ENCODE assay signal across 1 cellular context in the genomic region with DNA sequence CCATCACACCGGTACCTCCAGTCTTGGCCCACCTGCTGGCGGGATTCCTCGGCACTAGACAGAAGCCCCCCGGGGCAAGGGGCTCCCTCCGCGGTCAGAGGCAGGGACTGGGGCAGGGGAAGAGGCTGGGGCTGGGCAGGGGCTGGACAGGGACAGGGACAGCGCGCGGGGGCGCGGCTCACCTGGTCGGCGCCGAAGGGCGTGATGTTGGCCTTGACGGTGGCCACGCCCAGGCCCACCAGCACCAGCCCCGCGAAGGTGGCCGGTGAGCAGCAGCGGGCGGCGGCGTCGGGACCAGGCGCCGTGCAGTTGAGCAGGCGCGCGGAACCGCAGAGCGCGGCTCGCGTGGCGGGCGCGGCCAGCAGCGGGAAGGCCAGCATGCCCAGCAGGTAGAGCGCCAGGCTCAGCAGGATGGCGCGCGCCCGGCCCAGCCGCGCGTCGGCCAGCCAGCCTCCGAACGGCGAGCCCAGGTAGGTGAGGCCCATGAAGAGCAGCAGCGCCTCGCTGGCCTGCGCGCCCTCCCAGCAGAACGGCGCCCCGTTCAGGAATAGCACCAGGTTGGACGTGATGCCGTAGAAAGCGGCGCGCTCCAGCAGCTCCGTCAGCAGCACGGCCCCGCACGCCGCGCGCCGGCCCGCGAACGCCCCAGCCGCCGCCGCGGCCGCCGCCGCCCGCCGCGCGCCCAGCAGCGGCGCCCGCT.
TF ChIP-seq lines count a peak whose summit lies in the region.

No MANE protein-coding gene starts in this region.

TF ChIP-seq in HepG2, 621 proteins besides CTCF, POLR2A, EP300 and RAD21 (continued from another document and continues in another):
- TF ChIP-seq, protein P1, sequence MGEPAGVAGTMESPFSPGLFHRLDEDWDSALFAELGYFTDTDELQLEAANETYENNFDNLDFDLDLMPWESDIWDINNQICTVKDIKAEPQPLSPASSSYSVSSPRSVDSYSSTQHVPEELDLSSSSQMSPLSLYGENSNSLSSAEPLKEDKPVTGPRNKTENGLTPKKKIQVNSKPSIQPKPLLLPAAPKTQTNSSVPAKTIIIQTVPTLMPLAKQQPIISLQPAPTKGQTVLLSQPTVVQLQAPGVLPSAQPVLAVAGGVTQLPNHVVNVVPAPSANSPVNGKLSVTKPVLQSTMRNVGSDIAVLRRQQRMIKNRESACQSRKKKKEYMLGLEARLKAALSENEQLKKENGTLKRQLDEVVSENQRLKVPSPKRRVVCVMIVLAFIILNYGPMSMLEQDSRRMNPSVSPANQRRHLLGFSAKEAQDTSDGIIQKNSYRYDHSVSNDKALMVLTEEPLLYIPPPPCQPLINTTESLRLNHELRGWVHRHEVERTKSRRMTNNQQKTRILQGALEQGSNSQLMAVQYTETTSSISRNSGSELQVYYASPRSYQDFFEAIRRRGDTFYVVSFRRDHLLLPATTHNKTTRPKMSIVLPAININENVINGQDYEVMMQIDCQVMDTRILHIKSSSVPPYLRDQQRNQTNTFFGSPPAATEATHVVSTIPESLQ (CRISPR knock-in tag; conservative IDR thresholded peaks at IDR 0.05) = no peak
- TF ChIP-seq, protein P2, sequence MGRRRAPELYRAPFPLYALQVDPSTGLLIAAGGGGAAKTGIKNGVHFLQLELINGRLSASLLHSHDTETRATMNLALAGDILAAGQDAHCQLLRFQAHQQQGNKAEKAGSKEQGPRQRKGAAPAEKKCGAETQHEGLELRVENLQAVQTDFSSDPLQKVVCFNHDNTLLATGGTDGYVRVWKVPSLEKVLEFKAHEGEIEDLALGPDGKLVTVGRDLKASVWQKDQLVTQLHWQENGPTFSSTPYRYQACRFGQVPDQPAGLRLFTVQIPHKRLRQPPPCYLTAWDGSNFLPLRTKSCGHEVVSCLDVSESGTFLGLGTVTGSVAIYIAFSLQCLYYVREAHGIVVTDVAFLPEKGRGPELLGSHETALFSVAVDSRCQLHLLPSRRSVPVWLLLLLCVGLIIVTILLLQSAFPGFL (CRISPR knock-in tag; IDR thresholded peaks at IDR 0.05) = no peak
- no peak for TF ChIP-seq ZFP36 (IDR thresholded peaks at IDR 0.05; ENCODE audit: borderline replicate concordance, low read depth, low read length, partially characterized antibody)
- TF ChIP-seq NFKB2 (CRISPR knock-in tag; IDR thresholded peaks at IDR 0.05; ENCODE audit: borderline replicate concordance) = peak; percentile 11; the same call in 1 of the 2 replicates
- no peak for TF ChIP-seq AHR (CRISPR knock-in tag; IDR thresholded peaks at IDR 0.05)
- no peak for TF ChIP-seq MAFK (conservative IDR thresholded peaks at IDR 0.05 in 1 of 2, IDR thresholded peaks at IDR 0.05 in 1 of 2; ENCODE audit: low read length in 2 of 2)
- 0 out of 2 replicates have a peak, but pooled peaks have one; percentile 26 for TF ChIP-seq KMT2A (CRISPR knock-in tag; IDR thresholded peaks at IDR 0.05)
- no peak for TF ChIP-seq ZNF205 (CRISPR knock-in tag; IDR thresholded peaks at IDR 0.05)
- TF ChIP-seq ZNF883 (CRISPR knock-in tag; IDR thresholded peaks at IDR 0.05; ENCODE audit: not compliant biosample characterization) = no peak
- no peak for TF ChIP-seq ZNF720 (CRISPR knock-in tag; IDR thresholded peaks at IDR 0.05)
- TF ChIP-seq, protein P3, sequence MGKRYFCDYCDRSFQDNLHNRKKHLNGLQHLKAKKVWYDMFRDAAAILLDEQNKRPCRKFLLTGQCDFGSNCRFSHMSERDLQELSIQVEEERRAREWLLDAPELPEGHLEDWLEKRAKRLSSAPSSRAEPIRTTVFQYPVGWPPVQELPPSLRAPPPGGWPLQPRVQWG (CRISPR knock-in tag; IDR thresholded peaks at IDR 0.05; ENCODE audit: borderline replicate concordance, low read depth) = no peak
- no peak for TF ChIP-seq ZNF207 (IDR thresholded peaks at IDR 0.05; ENCODE audit: borderline replicate concordance)
- no peak for TF ChIP-seq ZBTB8A (CRISPR knock-in tag; IDR thresholded peaks at IDR 0.05; ENCODE audit: borderline replicate concordance, low read depth)
- no peak for TF ChIP-seq ZNF839 (CRISPR knock-in tag; IDR thresholded peaks at IDR 0.05; ENCODE audit: borderline replicate concordance)
- TF ChIP-seq, protein P4, sequence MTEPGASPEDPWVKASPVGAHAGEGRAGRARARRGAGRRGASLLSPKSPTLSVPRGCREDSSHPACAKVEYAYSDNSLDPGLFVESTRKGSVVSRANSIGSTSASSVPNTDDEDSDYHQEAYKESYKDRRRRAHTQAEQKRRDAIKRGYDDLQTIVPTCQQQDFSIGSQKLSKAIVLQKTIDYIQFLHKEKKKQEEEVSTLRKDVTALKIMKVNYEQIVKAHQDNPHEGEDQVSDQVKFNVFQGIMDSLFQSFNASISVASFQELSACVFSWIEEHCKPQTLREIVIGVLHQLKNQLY (CRISPR knock-in tag; IDR thresholded peaks at IDR 0.05) = no peak
- TF ChIP-seq, protein P5, sequence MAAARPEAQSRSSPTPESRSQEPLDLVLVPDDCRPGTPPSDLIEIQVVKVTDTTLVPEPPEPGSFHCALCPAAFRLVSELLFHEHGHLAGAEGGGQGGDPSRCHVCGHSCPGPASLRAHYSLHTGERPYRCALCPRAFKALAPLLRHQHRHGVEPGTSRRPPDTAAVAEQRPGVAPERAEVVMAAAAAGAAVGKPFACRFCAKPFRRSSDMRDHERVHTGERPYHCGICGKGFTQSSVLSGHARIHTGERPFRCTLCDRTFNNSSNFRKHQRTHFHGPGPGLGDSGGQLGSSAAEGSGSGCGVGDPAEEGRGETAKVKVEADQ (CRISPR knock-in tag; IDR thresholded peaks at IDR 0.05; ENCODE audit: borderline replicate concordance) = no peak
- TF ChIP-seq, protein P6, sequence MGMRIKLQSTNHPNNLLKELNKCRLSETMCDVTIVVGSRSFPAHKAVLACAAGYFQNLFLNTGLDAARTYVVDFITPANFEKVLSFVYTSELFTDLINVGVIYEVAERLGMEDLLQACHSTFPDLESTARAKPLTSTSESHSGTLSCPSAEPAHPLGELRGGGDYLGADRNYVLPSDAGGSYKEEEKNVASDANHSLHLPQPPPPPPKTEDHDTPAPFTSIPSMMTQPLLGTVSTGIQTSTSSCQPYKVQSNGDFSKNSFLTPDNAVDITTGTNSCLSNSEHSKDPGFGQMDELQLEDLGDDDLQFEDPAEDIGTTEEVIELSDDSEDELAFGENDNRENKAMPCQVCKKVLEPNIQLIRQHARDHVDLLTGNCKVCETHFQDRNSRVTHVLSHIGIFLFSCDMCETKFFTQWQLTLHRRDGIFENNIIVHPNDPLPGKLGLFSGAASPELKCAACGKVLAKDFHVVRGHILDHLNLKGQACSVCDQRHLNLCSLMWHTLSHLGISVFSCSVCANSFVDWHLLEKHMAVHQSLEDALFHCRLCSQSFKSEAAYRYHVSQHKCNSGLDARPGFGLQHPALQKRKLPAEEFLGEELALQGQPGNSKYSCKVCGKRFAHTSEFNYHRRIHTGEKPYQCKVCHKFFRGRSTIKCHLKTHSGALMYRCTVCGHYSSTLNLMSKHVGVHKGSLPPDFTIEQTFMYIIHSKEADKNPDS (CRISPR knock-in tag; IDR thresholded peaks at IDR 0.05) = no peak
- peak; percentile 82 for TF ChIP-seq HNRNPLL (IDR thresholded peaks at IDR 0.05; ENCODE audit: low read depth, low read length, poor library complexity, severe bottlenecking)
- TF ChIP-seq, protein P7, sequence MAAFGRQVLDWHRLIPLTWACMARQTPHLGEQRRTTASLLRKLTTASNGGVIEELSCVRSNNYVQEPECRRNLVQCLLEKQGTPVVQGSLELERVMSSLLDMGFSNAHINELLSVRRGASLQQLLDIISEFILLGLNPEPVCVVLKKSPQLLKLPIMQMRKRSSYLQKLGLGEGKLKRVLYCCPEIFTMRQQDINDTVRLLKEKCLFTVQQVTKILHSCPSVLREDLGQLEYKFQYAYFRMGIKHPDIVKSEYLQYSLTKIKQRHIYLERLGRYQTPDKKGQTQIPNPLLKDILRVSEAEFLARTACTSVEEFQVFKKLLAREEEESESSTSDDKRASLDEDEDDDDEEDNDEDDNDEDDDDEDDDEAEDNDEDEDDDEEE (CRISPR knock-in tag; IDR thresholded peaks at IDR 0.05) = no peak
- no peak for TF ChIP-seq CHD2 (IDR thresholded peaks at IDR 0.05; ENCODE audit: low read depth, low read length)
- TF ChIP-seq, protein P8, sequence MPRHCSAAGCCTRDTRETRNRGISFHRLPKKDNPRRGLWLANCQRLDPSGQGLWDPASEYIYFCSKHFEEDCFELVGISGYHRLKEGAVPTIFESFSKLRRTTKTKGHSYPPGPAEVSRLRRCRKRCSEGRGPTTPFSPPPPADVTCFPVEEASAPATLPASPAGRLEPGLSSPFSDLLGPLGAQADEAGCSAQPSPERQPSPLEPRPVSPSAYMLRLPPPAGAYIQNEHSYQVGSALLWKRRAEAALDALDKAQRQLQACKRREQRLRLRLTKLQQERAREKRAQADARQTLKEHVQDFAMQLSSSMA (CRISPR knock-in tag; IDR thresholded peaks at IDR 0.05) = no peak
- TF ChIP-seq, protein P9, sequence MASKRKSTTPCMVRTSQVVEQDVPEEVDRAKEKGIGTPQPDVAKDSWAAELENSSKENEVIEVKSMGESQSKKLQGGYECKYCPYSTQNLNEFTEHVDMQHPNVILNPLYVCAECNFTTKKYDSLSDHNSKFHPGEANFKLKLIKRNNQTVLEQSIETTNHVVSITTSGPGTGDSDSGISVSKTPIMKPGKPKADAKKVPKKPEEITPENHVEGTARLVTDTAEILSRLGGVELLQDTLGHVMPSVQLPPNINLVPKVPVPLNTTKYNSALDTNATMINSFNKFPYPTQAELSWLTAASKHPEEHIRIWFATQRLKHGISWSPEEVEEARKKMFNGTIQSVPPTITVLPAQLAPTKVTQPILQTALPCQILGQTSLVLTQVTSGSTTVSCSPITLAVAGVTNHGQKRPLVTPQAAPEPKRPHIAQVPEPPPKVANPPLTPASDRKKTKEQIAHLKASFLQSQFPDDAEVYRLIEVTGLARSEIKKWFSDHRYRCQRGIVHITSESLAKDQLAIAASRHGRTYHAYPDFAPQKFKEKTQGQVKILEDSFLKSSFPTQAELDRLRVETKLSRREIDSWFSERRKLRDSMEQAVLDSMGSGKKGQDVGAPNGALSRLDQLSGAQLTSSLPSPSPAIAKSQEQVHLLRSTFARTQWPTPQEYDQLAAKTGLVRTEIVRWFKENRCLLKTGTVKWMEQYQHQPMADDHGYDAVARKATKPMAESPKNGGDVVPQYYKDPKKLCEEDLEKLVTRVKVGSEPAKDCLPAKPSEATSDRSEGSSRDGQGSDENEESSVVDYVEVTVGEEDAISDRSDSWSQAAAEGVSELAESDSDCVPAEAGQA (IDR thresholded peaks at IDR 0.05; ENCODE audit: low read depth) = no peak
- TF ChIP-seq, protein P9 (CRISPR knock-in tag; IDR thresholded peaks at IDR 0.05; ENCODE audit: borderline replicate concordance) = no peak
- no peak for TF ChIP-seq ZNF234 (CRISPR knock-in tag; conservative IDR thresholded peaks at IDR 0.05)
- TF ChIP-seq NFE2L1 (CRISPR knock-in tag; IDR thresholded peaks at IDR 0.05; ENCODE audit: borderline replicate concordance) = no peak
- TF ChIP-seq, protein P10, sequence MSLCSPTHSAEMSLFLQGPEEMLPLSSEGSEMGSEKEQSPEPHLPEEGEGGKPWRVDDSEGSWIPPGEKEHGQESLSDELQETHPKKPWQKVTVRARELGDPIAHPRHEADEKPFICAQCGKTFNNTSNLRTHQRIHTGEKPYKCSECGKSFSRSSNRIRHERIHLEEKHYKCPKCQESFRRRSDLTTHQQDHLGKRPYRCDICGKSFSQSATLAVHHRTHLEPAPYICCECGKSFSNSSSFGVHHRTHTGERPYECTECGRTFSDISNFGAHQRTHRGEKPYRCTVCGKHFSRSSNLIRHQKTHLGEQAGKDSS (CRISPR knock-in tag; IDR thresholded peaks at IDR 0.05; ENCODE audit: borderline replicate concordance, low read depth) = 0 out of 2 replicates have a peak, but pooled peaks have one; percentile 1
- no peak for TF ChIP-seq MBNL3 (CRISPR knock-in tag; conservative IDR thresholded peaks at IDR 0.05)
- no peak for TF ChIP-seq ZNF430 (CRISPR knock-in tag; IDR thresholded peaks at IDR 0.05)
- no peak for TF ChIP-seq CHD4 (IDR thresholded peaks at IDR 0.05; ENCODE audit: borderline replicate concordance, low read length)
- no peak for TF ChIP-seq ZNF331 (CRISPR knock-in tag; IDR thresholded peaks at IDR 0.05)
- TF ChIP-seq ZNF747 (CRISPR knock-in tag; IDR thresholded peaks at IDR 0.05; ENCODE audit: borderline replicate concordance) = no peak
- no peak for TF ChIP-seq KAT8 (CRISPR knock-in tag; IDR thresholded peaks at IDR 0.05)
- TF ChIP-seq ZNF225 (CRISPR knock-in tag; IDR thresholded peaks at IDR 0.05) = peak; percentile 12; the same call in 1 of the 2 replicates
- TF ChIP-seq, protein P11, sequence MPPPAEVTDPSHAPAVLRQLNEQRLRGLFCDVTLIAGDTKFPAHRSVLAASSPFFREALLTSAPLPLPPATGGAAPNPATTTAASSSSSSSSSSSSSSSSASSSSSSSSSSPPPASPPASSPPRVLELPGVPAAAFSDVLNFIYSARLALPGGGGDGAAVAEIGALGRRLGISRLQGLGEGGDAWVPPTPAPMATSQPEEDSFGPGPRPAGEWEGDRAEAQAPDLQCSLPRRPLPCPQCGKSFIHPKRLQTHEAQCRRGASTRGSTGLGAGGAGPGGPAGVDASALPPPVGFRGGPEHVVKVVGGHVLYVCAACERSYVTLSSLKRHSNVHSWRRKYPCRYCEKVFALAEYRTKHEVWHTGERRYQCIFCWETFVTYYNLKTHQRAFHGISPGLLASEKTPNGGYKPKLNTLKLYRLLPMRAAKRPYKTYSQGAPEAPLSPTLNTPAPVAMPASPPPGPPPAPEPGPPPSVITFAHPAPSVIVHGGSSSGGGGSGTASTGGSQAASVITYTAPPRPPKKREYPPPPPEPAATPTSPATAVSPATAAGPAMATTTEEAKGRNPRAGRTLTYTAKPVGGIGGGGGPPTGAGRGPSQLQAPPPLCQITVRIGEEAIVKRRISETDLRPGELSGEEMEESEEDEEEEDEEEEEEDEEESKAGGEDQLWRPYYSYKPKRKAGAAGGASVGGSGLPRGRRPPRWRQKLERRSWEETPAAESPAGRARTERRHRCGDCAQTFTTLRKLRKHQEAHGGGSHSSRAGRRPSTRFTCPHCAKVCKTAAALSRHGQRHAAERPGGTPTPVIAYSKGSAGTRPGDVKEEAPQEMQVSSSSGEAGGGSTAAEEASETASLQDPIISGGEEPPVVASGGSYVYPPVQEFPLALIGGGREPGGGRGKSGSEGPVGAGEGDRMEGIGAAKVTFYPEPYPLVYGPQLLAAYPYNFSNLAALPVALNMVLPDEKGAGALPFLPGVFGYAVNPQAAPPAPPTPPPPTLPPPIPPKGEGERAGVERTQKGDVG (CRISPR knock-in tag; IDR thresholded peaks at IDR 0.05; ENCODE audit: borderline replicate concordance) = no peak
- peak; percentile 73 for TF ChIP-seq HES4 (CRISPR knock-in tag; IDR thresholded peaks at IDR 0.05; ENCODE audit: borderline replicate concordance)
- no peak for TF ChIP-seq PAF1 (CRISPR knock-in tag; IDR thresholded peaks at IDR 0.05)
- no peak for TF ChIP-seq NR2C2 (CRISPR knock-in tag; IDR thresholded peaks at IDR 0.05; ENCODE audit: borderline replicate concordance)
- TF ChIP-seq MED8 (CRISPR knock-in tag; IDR thresholded peaks at IDR 0.05; ENCODE audit: insufficient replicate concordance) = no peak
